ENCODE assay signal across 30 cellular contexts in genomic region chr11:130085671-130086070, GRCh38.
"Had no signal": no experiment of that assay in that cellular context is flagged by ENCODE, and none has a peak within 500 bp of the region (broad histone marks: within the 10 kb centered on the region; RNA-seq: fewer than 3 reads in every experiment).

No MANE protein-coding gene starts in this region.

- H3K4me1 ChIP-seq: prostate gland, testis had no signal

- H3K27ac Mint-ChIP-seq: naive thymus-derived CD8-positive, alpha-beta T cell; nephron; stimulated activated naive B cell treated with anti-CD40 and anti-IgM and Interleukin-4, amounts not matched to agents 10 μg/mL and 1 μg/mL and 100 μg/mL, for 72 hours had no signal

- H3K27ac ChIP-seq: lower lobe of right lung, pancreas, prostate gland, skin epidermis, stomach, testis, thyroid gland, transverse colon, upper lobe of right lung had no signal

- DNase-seq: hypothalamus; immature natural killer cell; kidney; left colon; left lung; lower lobe of right lung; mammary epithelial cell; mesenchymal stem cell; naive thymus-derived CD8-positive, alpha-beta T cell; nucleus accumbens; pancreas; posterior cingulate gyrus; retina; right cardiac atrium; stimulated activated CD4-positive, alpha-beta T cell treated with anti-CD3 and anti-CD28 coated beads, Interleukin-12 subunit alpha, Interleukin-12 subunit beta, amount 100 ng/mL, for 4 hours; stimulated activated CD4-positive, alpha-beta T cell treated with anti-CD3 and anti-CD28 coated beads, Interleukin-15, amount 100 ng/mL, for 24 hours; stimulated activated CD4-positive, alpha-beta T cell treated with anti-CD3 and anti-CD28 coated beads, Interleukin-2, amount 100 ng/mL, for 24 hours; stimulated activated CD4-positive, alpha-beta T cell treated with anti-CD3 and anti-CD28 coated beads, Interleukin-4, amount 100 ng/mL, for 1 hour; stimulated activated naive B cell treated with anti-CD40 and anti-IgM and Interleukin-4, amounts not matched to agents 10 μg/mL and 1 μg/mL and 100 μg/mL, for 72 hours; stimulated activated naive CD8-positive, alpha-beta T cell treated with anti-CD3 and anti-CD28 coated beads, Interleukin-15, Interleukin-2, amounts not matched to agents 100 U/mL and 50 U/mL, for 24 hours; stomach; testis; thyroid gland; transverse colon; upper lobe of right lung had no signal

- H3K27me3 Mint-ChIP-seq: stimulated activated naive B cell treated with anti-CD40 and anti-IgM and Interleukin-4, amounts not matched to agents 10 μg/mL and 1 μg/mL and 100 μg/mL, for 72 hours had no signal

- ATAC-seq: left colon; left lung; lower lobe of right lung; naive thymus-derived CD8-positive, alpha-beta T cell; pancreas; right cardiac atrium; sciatic nerve; stimulated activated naive B cell treated with anti-CD40 and anti-IgM and Interleukin-4, amounts not matched to agents 10 μg/mL and 1 μg/mL and 100 μg/mL, for 72 hours; stimulated activated naive CD8-positive, alpha-beta T cell treated with anti-CD3 and anti-CD28 coated beads, Interleukin-15, Interleukin-2, amounts not matched to agents 100 U/mL and 50 U/mL, for 24 hours; upper lobe of right lung had no signal

- H3K4me3 ChIP-seq: left lung, lower lobe of right lung, pancreas, prostate gland, skin epidermis, stomach, testis, thyroid gland, transverse colon, upper lobe of right lung had no signal

- H3K27me3 ChIP-seq: left lung, pancreas, stomach, testis, thyroid gland, transverse colon, upper lobe of right lung had no signal

- H3K9me3 Mint-ChIP-seq: immature natural killer cell; naive thymus-derived CD8-positive, alpha-beta T cell; neural crest cell had no signal

- H3K9me3 ChIP-seq: left lung, lower lobe of right lung, pancreas, prostate gland, stomach, testis, thyroid gland, transverse colon, upper lobe of right lung had no signal

- H3K36me3 ChIP-seq: lower lobe of right lung, pancreas, prostate gland, stomach, thyroid gland, transverse colon, upper lobe of right lung had no signal

- H3K4me3 Mint-ChIP-seq: immature natural killer cell; naive thymus-derived CD8-positive, alpha-beta T cell; nephron; neural crest cell; stimulated activated naive B cell treated with anti-CD40 and anti-IgM and Interleukin-4, amounts not matched to agents 10 μg/mL and 1 μg/mL and 100 μg/mL, for 72 hours had no signal
